24 cellular contexts compared by ENCODE assay signal in genomic region chr13:41548870-41549269, GRCh38.
"Had no signal": no experiment of that assay in that cellular context is flagged by ENCODE, and none has a peak within 500 bp of the region (broad histone marks: within the 10 kb centered on the region; RNA-seq: fewer than 3 reads in every experiment).

No MANE protein-coding gene starts in this region.

- H3K4me1 ChIP-seq: gastrocnemius medialis had no signal

- H3K27ac Mint-ChIP-seq: activated CD4-positive, alpha-beta T cell treated with anti-CD3 and anti-CD28 coated beads for 36 hours; activated naive CD8-positive, alpha-beta T cell treated with anti-CD3 and anti-CD28 coated beads, Interleukin-2, amount 50 U/mL, for 24 hours; activated T-cell treated with anti-CD3 and anti-CD28 coated beads, Interleukin-2, amount 50 U/mL, for 72 hours; effector memory CD8-positive, alpha-beta T cell; stimulated activated effector memory CD8-positive, alpha-beta T cell treated with anti-CD3 and anti-CD28 coated beads, Interleukin-12 subunit alpha, Interleukin-12 subunit beta, amount 100 ng/mL, for 72 hours; stimulated activated naive CD8-positive, alpha-beta T cell treated with anti-CD3 and anti-CD28 coated beads, Interleukin-15, amount 100 ng/mL, for 72 hours; WTC11 had no signal

- H3K36me3 Mint-ChIP-seq: stimulated activated effector memory CD8-positive, alpha-beta T cell treated with anti-CD3 and anti-CD28 coated beads, Interleukin-12 subunit alpha, Interleukin-12 subunit beta, amount 100 ng/mL, for 72 hours; WTC11 had no signal

- H3K27ac ChIP-seq: body of pancreas, cardiac muscle cell had no signal

- H3K4me3 Mint-ChIP-seq: activated CD4-positive, alpha-beta T cell treated with anti-CD3 and anti-CD28 coated beads for 36 hours; activated naive CD8-positive, alpha-beta T cell treated with anti-CD3 and anti-CD28 coated beads, Interleukin-2, amount 50 U/mL, for 24 hours; activated T-cell treated with anti-CD3 and anti-CD28 coated beads, Interleukin-2, amount 50 U/mL, for 72 hours; effector memory CD8-positive, alpha-beta T cell; naive thymus-derived CD4-positive, alpha-beta T cell; stimulated activated effector memory CD8-positive, alpha-beta T cell treated with anti-CD3 and anti-CD28 coated beads, Interleukin-12 subunit alpha, Interleukin-12 subunit beta, amount 100 ng/mL, for 72 hours; stimulated activated naive CD8-positive, alpha-beta T cell treated with anti-CD3 and anti-CD28 coated beads, Interleukin-15, amount 100 ng/mL, for 72 hours; WTC11 had no signal

- DNase-seq: activated CD4-positive, alpha-beta T cell treated with anti-CD3 and anti-CD28 coated beads for 36 hours; activated CD4-positive, alpha-beta T cell treated with anti-CD3 and anti-CD28 coated beads, Interleukin-2, amount 50 U/mL, for 48 hours; activated effector memory CD4-positive, alpha-beta T cell treated with anti-CD3 and anti-CD28 coated beads, Interleukin-2, amount 50 U/mL, for 16 hours; activated naive CD4-positive, alpha-beta T cell treated with anti-CD3 and anti-CD28 coated beads, Interleukin-2, amount 50 U/mL, for 16 hours; activated naive CD8-positive, alpha-beta T cell treated with anti-CD3 and anti-CD28 coated beads, Interleukin-2, amount 50 U/mL, for 24 hours; activated T-cell treated with anti-CD3 and anti-CD28 coated beads, Interleukin-2, amount 50 U/mL, for 72 hours; anterior cingulate cortex; body of pancreas; effector memory CD8-positive, alpha-beta T cell; esophagus squamous epithelium; gastrocnemius medialis; left cardiac atrium; lower lobe of right lung; naive thymus-derived CD4-positive, alpha-beta T cell; small intestine; stimulated activated CD4-positive, alpha-beta T cell treated with anti-CD3 and anti-CD28 coated beads, Interleukin-2, amount 100 ng/mL, for 24 hours; stimulated activated naive CD8-positive, alpha-beta T cell treated with anti-CD3 and anti-CD28 coated beads, Interleukin-15, amount 100 ng/mL, for 72 hours; T1000; testis; upper lobe of left lung had no signal

- H3K27me3 Mint-ChIP-seq: activated CD4-positive, alpha-beta T cell treated with anti-CD3 and anti-CD28 coated beads for 36 hours; naive thymus-derived CD4-positive, alpha-beta T cell had no signal

- ATAC-seq: activated CD4-positive, alpha-beta T cell treated with anti-CD3 and anti-CD28 coated beads for 36 hours; activated naive CD8-positive, alpha-beta T cell treated with anti-CD3 and anti-CD28 coated beads, Interleukin-2, amount 50 U/mL, for 24 hours; activated T-cell treated with anti-CD3 and anti-CD28 coated beads, Interleukin-2, amount 50 U/mL, for 72 hours; body of pancreas; effector memory CD8-positive, alpha-beta T cell; gastrocnemius medialis; left cardiac atrium; lower lobe of right lung; naive thymus-derived CD4-positive, alpha-beta T cell; sciatic nerve; stimulated activated effector memory CD8-positive, alpha-beta T cell treated with anti-CD3 and anti-CD28 coated beads, Interleukin-12 subunit alpha, Interleukin-12 subunit beta, amount 100 ng/mL, for 72 hours; stimulated activated naive CD8-positive, alpha-beta T cell treated with anti-CD3 and anti-CD28 coated beads, Interleukin-15, amount 100 ng/mL, for 72 hours; WTC11 had no signal

- H3K9me3 Mint-ChIP-seq: activated naive CD8-positive, alpha-beta T cell treated with anti-CD3 and anti-CD28 coated beads, Interleukin-2, amount 50 U/mL, for 24 hours; activated T-cell treated with anti-CD3 and anti-CD28 coated beads, Interleukin-2, amount 50 U/mL, for 72 hours; effector memory CD8-positive, alpha-beta T cell; stimulated activated effector memory CD8-positive, alpha-beta T cell treated with anti-CD3 and anti-CD28 coated beads, Interleukin-12 subunit alpha, Interleukin-12 subunit beta, amount 100 ng/mL, for 72 hours; WTC11 had no signal

- H3K9me3 ChIP-seq: body of pancreas, esophagus squamous epithelium, gastrocnemius medialis, lower lobe of right lung, testis, upper lobe of left lung had no signal

- H3K36me3 ChIP-seq: cardiac muscle cell, esophagus squamous epithelium, gastrocnemius medialis, lower lobe of right lung, upper lobe of left lung had no signal

- H3K27me3 ChIP-seq: body of pancreas, cardiac muscle cell, esophagus squamous epithelium, gastrocnemius medialis, testis, upper lobe of left lung had no signal

- H3K4me3 ChIP-seq: body of pancreas, cardiac muscle cell, esophagus squamous epithelium, gastrocnemius medialis, lower lobe of right lung, testis, upper lobe of left lung had no signal
